ENCODE assay signal across 14 cellular contexts in the genomic region with DNA sequence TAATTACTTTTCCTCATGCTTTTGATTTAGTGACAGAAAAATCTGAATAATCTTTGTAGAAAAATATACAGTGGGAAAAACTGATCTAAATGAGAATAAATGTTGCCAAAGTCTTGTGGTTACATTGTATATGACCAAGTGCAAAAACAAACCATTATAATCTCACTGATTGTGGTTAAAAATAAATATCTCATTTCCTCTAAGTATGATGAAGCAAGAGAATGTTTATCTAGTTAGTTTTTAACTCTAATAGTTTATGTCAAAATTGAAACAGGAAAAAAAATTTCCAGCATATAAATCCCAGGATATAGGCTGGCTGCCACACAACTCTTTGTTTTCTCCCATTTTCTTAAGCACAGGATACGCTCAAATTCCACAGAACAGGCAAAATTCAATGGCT.
"Had no signal": no experiment of that assay in that cellular context is flagged by ENCODE, and none has a peak within 500 bp of the region (broad histone marks: within the 10 kb centered on the region; RNA-seq: fewer than 3 reads in every experiment).

No MANE protein-coding gene starts in this region.

- H3K4me2 ChIP-seq: hepatocyte had no signal

- FAIRE-seq: endothelial cell of umbilical vein, kidney had no signal

- H3K4me3 ChIP-seq: esophagus squamous epithelium, hepatocyte, left ventricle myocardium inferior, thyroid gland had no signal

- H3K79me2 ChIP-seq: hepatocyte had no signal

- H3K27me3 ChIP-seq: esophagus squamous epithelium, hepatocyte, thyroid gland had no signal

- H3K36me3 ChIP-seq: esophagus squamous epithelium, left ventricle myocardium inferior, thyroid gland had no signal

- DNase-seq: activated CD4-positive, CD25-positive, alpha-beta regulatory T cell treated with anti-CD3 and anti-CD28 coated beads, Interleukin-2, amount 50 U/mL, for 72 hours; activated naive CD4-positive, alpha-beta T cell treated with anti-CD3 and anti-CD28 coated beads, Interleukin-2, amount 10 ng/mL, durations not matched to agents 7 days and 5 days; effector CD8-positive, alpha-beta T cell; esophagus squamous epithelium; kidney; left ventricle myocardium inferior; mesendoderm; natural killer cell; retina; stimulated activated CD4-positive, alpha-beta T cell treated with anti-CD3 and anti-CD28 coated beads, Interleukin-2, amount 100 ng/mL, for 48 hours; T-helper 1 cell; thyroid gland had no signal

- H2AFZ ChIP-seq: hepatocyte had no signal

- H3K27ac ChIP-seq: esophagus squamous epithelium, hepatocyte, left ventricle myocardium inferior, thyroid gland had no signal

- H3K4me1 ChIP-seq: esophagus squamous epithelium, left ventricle myocardium inferior had no signal

- H3K9me3 ChIP-seq: esophagus squamous epithelium, thyroid gland had no signal
